Comparison of ENCODE assay signal across 14 cellular contexts in the genomic region with DNA sequence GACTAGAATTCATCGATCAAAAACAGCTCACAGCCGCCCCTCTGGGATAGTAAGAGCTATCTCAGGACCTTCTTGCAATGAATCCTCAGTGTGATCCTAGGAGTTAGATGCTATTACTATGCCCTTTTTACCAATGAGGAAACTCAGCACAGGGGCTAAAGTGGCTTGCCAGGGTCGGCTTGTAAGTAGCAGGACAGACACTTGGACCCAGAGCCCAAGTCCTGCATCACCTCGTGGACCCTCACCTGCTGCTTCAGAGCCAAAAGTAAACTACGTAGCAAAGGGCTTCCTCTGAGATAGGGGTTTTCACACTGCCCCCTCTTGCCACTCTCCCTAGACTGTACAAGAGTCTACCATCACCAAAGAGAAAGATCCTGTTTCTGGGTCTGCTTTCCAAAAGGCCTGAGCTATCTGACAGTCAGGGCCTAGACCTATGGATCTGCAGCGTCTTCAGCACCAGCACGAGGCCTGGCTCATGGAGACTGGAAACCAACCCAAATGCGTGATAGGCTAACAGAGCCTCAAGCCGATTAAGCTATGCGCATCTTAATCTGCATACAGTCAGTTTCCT.
A peak's percentile ranks its signal among the peaks of the same experiment; 100 is the strongest.
DNase-seq lines count a peak whose midpoint lies in the region; ATAC-seq and TF ChIP-seq lines count a peak whose summit lies in the region.
"Had no signal": no experiment of that assay in that cellular context is flagged by ENCODE, and none has a peak within 500 bp of the region (broad histone marks: within the 10 kb centered on the region; RNA-seq: fewer than 3 reads in every experiment).

No MANE protein-coding gene starts in this region.

- H3K9me2 ChIP-seq in GM23338 (ENCODE audit: insufficient read depth) (0 out of 2 replicates have a peak, but pooled peaks cover 6% of the 10 kb centered on the region), Karpas-422 (replicated peaks; ENCODE audit: insufficient read depth, low read length) (no peaks in the 10 kb centered on the region)

- peaks cover 7% of the 10 kb centered on the region; the same call in 2 of the 3 replicates for H3K9me3 Mint-ChIP-seq in GM23338
- H3K9me3 Mint-ChIP-seq in osteocyte (ENCODE audit: unreplicated experiment): peaks cover 8% of the 10 kb centered on the region

- H3K36me3 Mint-ChIP-seq in GM23338 (ENCODE audit: low read depth) (no peaks in the 10 kb centered on the region), osteocyte (ENCODE audit: unreplicated experiment) (no peaks in the 10 kb centered on the region)
- H3K36me3 Mint-ChIP-seq: CD4-positive, alpha-beta memory T cell had no signal

- no peak for TF ChIP-seq POLR2A in vagina (IDR thresholded peaks at IDR 0.05)

- H3K4me1 ChIP-seq in GM23338 (ENCODE audit: insufficient read depth): peaks cover 6% of the 10 kb centered on the region; the same call in 1 of the 2 replicates
- no peaks in the 10 kb centered on the region for H3K4me1 ChIP-seq in colonic mucosa
- H3K4me1 ChIP-seq in vagina: peaks cover 30% of the 10 kb centered on the region
- no peaks in the 10 kb centered on the region for H3K4me1 ChIP-seq in Karpas-422 (ENCODE audit: low read length)
- H3K4me1 ChIP-seq: A549, BE2C, HAP-1 had no signal

- H3K4me3 ChIP-seq in GM23338 (no peak overlapping the region), colonic mucosa (no peak overlapping the region), vagina (no peak overlapping the region), Karpas-422 (ENCODE audit: low read length) (no peak overlapping the region)
- H3K4me3 ChIP-seq: A549, HAP-1 had no signal

- H3K27me3 Mint-ChIP-seq in GM23338 (ENCODE audit: insufficient read depth, low read depth, poor library complexity): peaks cover 10% of the 10 kb centered on the region
- H3K27me3 Mint-ChIP-seq in osteocyte (ENCODE audit: unreplicated experiment): peaks cover 61% of the 10 kb centered on the region

- H3K27ac ChIP-seq in GM23338 (ENCODE audit: low read depth): no peak overlapping the region
- no peak overlapping the region for H3K27ac ChIP-seq in colonic mucosa
- peak overlapping the region; percentile 78 for H3K27ac ChIP-seq in vagina
- no peak overlapping the region for H3K27ac ChIP-seq in Karpas-422 (ENCODE audit: low read length)
- H3K27ac ChIP-seq: A549, C4-2B had no signal

- H3K4me2 ChIP-seq in GM23338: no peak overlapping the region
- no peak overlapping the region for H3K4me2 ChIP-seq in Karpas-422 (ENCODE audit: low read depth, low read length, poor library complexity, severe bottlenecking)
- H3K4me2 ChIP-seq: A549 had no signal

- H3F3A ChIP-seq in GM23338 (replicated peaks; ENCODE audit: low read depth): no peaks in the 10 kb centered on the region

- no peak for TF ChIP-seq CTCF in GM23338 (conservative IDR thresholded peaks at IDR 0.05; ENCODE audit: low read depth in 2 of 2)
- no peak for TF ChIP-seq CTCF in colonic mucosa (IDR thresholded peaks at IDR 0.05)
- TF ChIP-seq CTCF in osteocyte (IDR thresholded peaks at IDR 0.05): no peak
- no peak for TF ChIP-seq CTCF in vagina (IDR thresholded peaks at IDR 0.05)

- H3K27ac Mint-ChIP-seq in GM23338 (no peak overlapping the region), osteocyte (ENCODE audit: unreplicated experiment) (no peak overlapping the region)
- H3K27ac Mint-ChIP-seq: CD4-positive, alpha-beta memory T cell had no signal

- H4K20me1 ChIP-seq in GM23338 (replicated peaks; ENCODE audit: insufficient read depth) (no peaks in the 10 kb centered on the region), Karpas-422 (ENCODE audit: insufficient read depth, low read depth, low read length) (no peaks in the 10 kb centered on the region)

- H3K4me3 Mint-ChIP-seq in GM23338 (no peak overlapping the region), osteocyte (ENCODE audit: unreplicated experiment) (no peak overlapping the region)
- H3K4me3 Mint-ChIP-seq: CD4-positive, alpha-beta memory T cell had no signal

- H2AFZ ChIP-seq in GM23338 (peak overlapping the region; percentile 47; the same call in 1 of the 2 replicates), Karpas-422 (ENCODE audit: low read length) (no peak overlapping the region)

- H3K79me2 ChIP-seq in GM23338 (replicated peaks; ENCODE audit: insufficient read depth): no peaks in the 10 kb centered on the region
- no peaks in the 10 kb centered on the region for H3K79me2 ChIP-seq in Karpas-422 (ENCODE audit: low read length)

- H3K9me3 ChIP-seq in colonic mucosa: no peaks in the 10 kb centered on the region
- H3K9me3 ChIP-seq in vagina: no peaks in the 10 kb centered on the region
- H3K9me3 ChIP-seq in Karpas-422 (ENCODE audit: low read length): peaks cover 6% of the 10 kb centered on the region
- H3K9me3 ChIP-seq: BE2C, HAP-1 had no signal

- H3K9ac ChIP-seq in colonic mucosa (ENCODE audit: low read depth in 2 of 2, low read length in 2 of 2) (no peak overlapping the region), Karpas-422 (ENCODE audit: low read length) (no peak overlapping the region)

- intact Hi-C loops in colonic mucosa (cut with DNase I) (no loop called here), vagina (cut with DNase I) (no loop called here)

- peaks cover 32% of the 10 kb centered on the region for H3K4me1 Mint-ChIP-seq in GM23338
- no peaks in the 10 kb centered on the region for H3K4me1 Mint-ChIP-seq in osteocyte (ENCODE audit: unreplicated experiment)
- H3K4me1 Mint-ChIP-seq: CD4-positive, alpha-beta memory T cell had no signal

- DNase-seq in GM23338 (ENCODE audit: low spot score): no peak
- DNase-seq in colonic mucosa: peak; percentile 8
- DNase-seq in osteocyte (ENCODE audit: extremely low spot score, unreplicated experiment): peak; percentile 34
- DNase-seq in vagina (ENCODE audit: extremely low spot score in 2 of 2): peak in 1 of 2 donors; percentile 71
- DNase-seq in Karpas-422: no peak
- DNase-seq: BE2C; CD4-positive, alpha-beta memory T cell; DMS153; DMS79 treated with DMSO at 0.1 percent for 48 hours; EL had no signal

- ATAC-seq in GM23338 (peak; percentile 25; the same call in 2 of the 3 replicates), HG03175 (IDR thresholded peaks at IDR 0.05; ENCODE audit: unreplicated experiment) (no peak)
- ATAC-seq: A549 had no signal

- H3K36me3 ChIP-seq in GM23338 (ENCODE audit: insufficient read depth) (no peaks in the 10 kb centered on the region), colonic mucosa (no peaks in the 10 kb centered on the region), vagina (no peaks in the 10 kb centered on the region), Karpas-422 (ENCODE audit: insufficient read depth, low read length) (no peaks in the 10 kb centered on the region)
- H3K36me3 ChIP-seq: BE2C, HAP-1 had no signal

- H3K27me3 ChIP-seq in GM23338 (ENCODE audit: insufficient read depth): no peaks in the 10 kb centered on the region
- H3K27me3 ChIP-seq in colonic mucosa: no peaks in the 10 kb centered on the region
- no peaks in the 10 kb centered on the region for H3K27me3 ChIP-seq in vagina
- no peaks in the 10 kb centered on the region for H3K27me3 ChIP-seq in Karpas-422 (ENCODE audit: low read length)
- H3K27me3 ChIP-seq: BE2C had no signal

TF ChIP-seq in GM23338, 12 proteins besides CTCF, POLR2A, EP300 and RAD21 (continues in another document):
- TF ChIP-seq, protein P1, sequence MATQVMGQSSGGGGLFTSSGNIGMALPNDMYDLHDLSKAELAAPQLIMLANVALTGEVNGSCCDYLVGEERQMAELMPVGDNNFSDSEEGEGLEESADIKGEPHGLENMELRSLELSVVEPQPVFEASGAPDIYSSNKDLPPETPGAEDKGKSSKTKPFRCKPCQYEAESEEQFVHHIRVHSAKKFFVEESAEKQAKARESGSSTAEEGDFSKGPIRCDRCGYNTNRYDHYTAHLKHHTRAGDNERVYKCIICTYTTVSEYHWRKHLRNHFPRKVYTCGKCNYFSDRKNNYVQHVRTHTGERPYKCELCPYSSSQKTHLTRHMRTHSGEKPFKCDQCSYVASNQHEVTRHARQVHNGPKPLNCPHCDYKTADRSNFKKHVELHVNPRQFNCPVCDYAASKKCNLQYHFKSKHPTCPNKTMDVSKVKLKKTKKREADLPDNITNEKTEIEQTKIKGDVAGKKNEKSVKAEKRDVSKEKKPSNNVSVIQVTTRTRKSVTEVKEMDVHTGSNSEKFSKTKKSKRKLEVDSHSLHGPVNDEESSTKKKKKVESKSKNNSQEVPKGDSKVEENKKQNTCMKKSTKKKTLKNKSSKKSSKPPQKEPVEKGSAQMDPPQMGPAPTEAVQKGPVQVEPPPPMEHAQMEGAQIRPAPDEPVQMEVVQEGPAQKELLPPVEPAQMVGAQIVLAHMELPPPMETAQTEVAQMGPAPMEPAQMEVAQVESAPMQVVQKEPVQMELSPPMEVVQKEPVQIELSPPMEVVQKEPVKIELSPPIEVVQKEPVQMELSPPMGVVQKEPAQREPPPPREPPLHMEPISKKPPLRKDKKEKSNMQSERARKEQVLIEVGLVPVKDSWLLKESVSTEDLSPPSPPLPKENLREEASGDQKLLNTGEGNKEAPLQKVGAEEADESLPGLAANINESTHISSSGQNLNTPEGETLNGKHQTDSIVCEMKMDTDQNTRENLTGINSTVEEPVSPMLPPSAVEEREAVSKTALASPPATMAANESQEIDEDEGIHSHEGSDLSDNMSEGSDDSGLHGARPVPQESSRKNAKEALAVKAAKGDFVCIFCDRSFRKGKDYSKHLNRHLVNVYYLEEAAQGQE (IDR thresholded peaks at IDR 0.05; ENCODE audit: unreplicated experiment): no peak
- TF ChIP-seq EZH2 (IDR thresholded peaks at IDR 0.05; ENCODE audit: low read depth, unreplicated experiment) (no peak), EZH2phosphoT487 (IDR thresholded peaks at IDR 0.05; ENCODE audit: unreplicated experiment) (no peak)

Comparison
In these comparisons a context has a peak if more than half of its experiments do, and no peak if none do; other contexts are left out.
1. DNase-seq: peak in colonic mucosa (single experiment) and osteocyte (single experiment); none in GM23338 (single experiment) and Karpas-422 (single experiment).